8 cellular contexts compared by ENCODE assay signal in the genomic region with DNA sequence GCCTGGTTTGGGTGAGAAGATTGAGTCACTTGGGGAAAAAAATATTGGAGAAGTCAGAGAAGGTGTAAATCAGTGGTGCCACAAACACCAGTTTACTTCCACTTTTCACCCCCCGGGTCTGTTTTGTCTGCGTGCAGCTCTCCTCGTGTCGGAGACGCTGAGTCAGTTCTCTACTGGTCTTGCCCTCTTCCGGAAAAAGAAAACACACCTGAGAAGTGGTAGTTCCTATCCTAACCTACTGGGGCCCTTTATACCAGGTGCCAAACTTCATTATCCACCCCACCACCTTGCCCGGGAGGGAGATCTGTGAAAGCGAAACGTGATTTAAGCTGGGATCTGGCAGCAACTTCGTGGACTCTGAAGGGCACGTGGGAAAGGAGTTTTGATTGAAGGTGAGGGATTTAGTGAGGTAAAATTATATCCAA. TPM values are rescaled to one million over a fixed set of nuclear protein-coding genes. Genes with fewer than 3 reads are reported as not detected.
DNase-seq lines count a peak whose midpoint lies in the region; ATAC-seq, FAIRE-seq and TF ChIP-seq lines count a peak whose summit lies in the region.

No MANE protein-coding gene starts in this region.

- DNase-seq in GM12892 (ENCODE audit: insufficient read length) (peak; percentile 41), MV-4-11 (lab: John Stamatoyannopoulos, UW) (peak; percentile 69), WTC11 (ENCODE audit: low spot score) (no peak), choroid plexus epithelial cell (ENCODE audit: low read depth) (peak; percentile 15), memory B cell (ENCODE audit: low spot score in 2 of 2) (peak in 1 of 2 donors; percentile 72), COLO829 (ENCODE audit: low spot score) (no peak)
- peak; percentile 53 to 65 for DNase-seq in stimulated activated CD8-positive, alpha-beta memory T cell treated with anti-CD3 and anti-CD28 coated beads, Interleukin-2, amount 100 ng/mL, for 1 hour (ENCODE audit: low read depth in 2 of 2)

- peak overlapping the region; percentile 93 for H3K4me3 Mint-ChIP-seq in WTC11
- peak overlapping the region; percentile 100 for H3K4me3 Mint-ChIP-seq in memory B cell

- H3K4me1 Mint-ChIP-seq in WTC11 (peaks cover 45% of the 10 kb centered on the region), memory B cell (peaks cover 28% of the 10 kb centered on the region)

- H3K27ac Mint-ChIP-seq in WTC11 (peak overlapping the region; percentile 94), memory B cell (peak overlapping the region; percentile 98)

- peak overlapping the region; percentile 91 for H3K4me3 ChIP-seq in HEK293 (ENCODE audit: low read depth, low read length)
- peak overlapping the region; percentile 92 for H3K4me3 ChIP-seq in choroid plexus epithelial cell (ENCODE audit: low read depth, low read length)

- no peaks in the 10 kb centered on the region for H3K36me3 ChIP-seq in HEK293 (ENCODE audit: control insufficient read depth in 2 of 2, insufficient read depth in 1 of 2, low read length in 2 of 2)

- peak; percentile 21 for ATAC-seq in WTC11
- ATAC-seq in memory B cell (ENCODE audit: low read depth) = peak; percentile 50

- TF ChIP-seq CTCF in HEK293 (tag by site-specific recombination; IDR thresholded peaks at IDR 0.05) (no peak), WTC11 (IDR thresholded peaks at IDR 0.05) (no peak), choroid plexus epithelial cell (conservative IDR thresholded peaks at IDR 0.05; ENCODE audit: low read depth, low read length) (no peak)

- no peaks in the 10 kb centered on the region for H3K27me3 Mint-ChIP-seq in WTC11 (ENCODE audit: low read depth)
- H3K27me3 Mint-ChIP-seq in memory B cell = no peaks in the 10 kb centered on the region

- no peaks in the 10 kb centered on the region for H3K9me3 ChIP-seq in HEK293 (ENCODE audit: control insufficient read depth, insufficient read depth, low read depth, low read length)

- peaks cover 20% of the 10 kb centered on the region for H3K9me3 Mint-ChIP-seq in WTC11
- no peaks in the 10 kb centered on the region for H3K9me3 Mint-ChIP-seq in memory B cell

- CTCF ChIA-PET in HEK293 (lab: Yijun Ruan, JAX) (interaction anchor here (0.7 to 2.8 kb wide), 8 partner anchors 24 to 352 kb away, joined by 3 to 11 read pairs (median 4); no protein-coding TSS in a partner anchor), WTC11 (lab: Charles Lee) (interaction anchor here (0.6 to 2.9 kb wide), 8 partner anchors 15 to 1057 kb away, joined by 3 to 31 read pairs (median 8); a partner anchor contains a TSS)

- TF ChIP-seq POLR2A in GM12892 (IDR thresholded peaks at IDR 0.05; ENCODE audit: low read depth, low read length) = no peak

- FAIRE-seq in GM12892 (lab: Jason Lieb, UNC) = peak; percentile 44

- H3K27ac ChIP-seq in HEK293 (ENCODE audit: extremely low read depth, low read depth, low read length) = peak overlapping the region; percentile 74; the same call in 1 of the 2 replicates

- POLR2A ChIA-PET in HEK293 (lab: Yijun Ruan, JAX) (interaction anchor here (1.2 to 1.5 kb wide), 3 partner anchors 121 to 353 kb away, joined by 3 to 10 read pairs (median 4); no protein-coding TSS in a partner anchor), WTC11 (lab: Charles Lee) (interaction anchor here (0.9 to 1.4 kb wide), 2 partner anchors 127 to 273 kb away, joined by 3 to 4 read pairs; a partner anchor contains a TSS)

- H3K36me3 Mint-ChIP-seq in WTC11 (peaks cover 33% of the 10 kb centered on the region), memory B cell (peaks cover 2% of the 10 kb centered on the region)

- peaks cover 9% of the 10 kb centered on the region for H3K4me1 ChIP-seq in HEK293 (ENCODE audit: control insufficient read depth, insufficient read depth, low read length)

TF ChIP-seq in HEK293, 187 proteins besides CTCF, POLR2A, EP300 and RAD21 (continues in another document):
- TF ChIP-seq GLIS1 (tag by site-specific recombination; IDR thresholded peaks at IDR 0.05) (no peak), ZNF501 (tag by site-specific recombination; IDR thresholded peaks at IDR 0.05) (no peak), ZBTB17 (tag by site-specific recombination; IDR thresholded peaks at IDR 0.05) (peak; percentile 7)
- TF ChIP-seq, protein P1, sequence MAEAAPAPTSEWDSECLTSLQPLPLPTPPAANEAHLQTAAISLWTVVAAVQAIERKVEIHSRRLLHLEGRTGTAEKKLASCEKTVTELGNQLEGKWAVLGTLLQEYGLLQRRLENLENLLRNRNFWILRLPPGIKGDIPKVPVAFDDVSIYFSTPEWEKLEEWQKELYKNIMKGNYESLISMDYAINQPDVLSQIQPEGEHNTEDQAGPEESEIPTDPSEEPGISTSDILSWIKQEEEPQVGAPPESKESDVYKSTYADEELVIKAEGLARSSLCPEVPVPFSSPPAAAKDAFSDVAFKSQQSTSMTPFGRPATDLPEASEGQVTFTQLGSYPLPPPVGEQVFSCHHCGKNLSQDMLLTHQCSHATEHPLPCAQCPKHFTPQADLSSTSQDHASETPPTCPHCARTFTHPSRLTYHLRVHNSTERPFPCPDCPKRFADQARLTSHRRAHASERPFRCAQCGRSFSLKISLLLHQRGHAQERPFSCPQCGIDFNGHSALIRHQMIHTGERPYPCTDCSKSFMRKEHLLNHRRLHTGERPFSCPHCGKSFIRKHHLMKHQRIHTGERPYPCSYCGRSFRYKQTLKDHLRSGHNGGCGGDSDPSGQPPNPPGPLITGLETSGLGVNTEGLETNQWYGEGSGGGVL (tag by site-specific recombination; IDR thresholded peaks at IDR 0.05) = no peak

TF ChIP-seq in WTC11, 78 proteins besides CTCF, POLR2A, EP300 and RAD21 (continues in another document):
- TF ChIP-seq, protein P2, sequence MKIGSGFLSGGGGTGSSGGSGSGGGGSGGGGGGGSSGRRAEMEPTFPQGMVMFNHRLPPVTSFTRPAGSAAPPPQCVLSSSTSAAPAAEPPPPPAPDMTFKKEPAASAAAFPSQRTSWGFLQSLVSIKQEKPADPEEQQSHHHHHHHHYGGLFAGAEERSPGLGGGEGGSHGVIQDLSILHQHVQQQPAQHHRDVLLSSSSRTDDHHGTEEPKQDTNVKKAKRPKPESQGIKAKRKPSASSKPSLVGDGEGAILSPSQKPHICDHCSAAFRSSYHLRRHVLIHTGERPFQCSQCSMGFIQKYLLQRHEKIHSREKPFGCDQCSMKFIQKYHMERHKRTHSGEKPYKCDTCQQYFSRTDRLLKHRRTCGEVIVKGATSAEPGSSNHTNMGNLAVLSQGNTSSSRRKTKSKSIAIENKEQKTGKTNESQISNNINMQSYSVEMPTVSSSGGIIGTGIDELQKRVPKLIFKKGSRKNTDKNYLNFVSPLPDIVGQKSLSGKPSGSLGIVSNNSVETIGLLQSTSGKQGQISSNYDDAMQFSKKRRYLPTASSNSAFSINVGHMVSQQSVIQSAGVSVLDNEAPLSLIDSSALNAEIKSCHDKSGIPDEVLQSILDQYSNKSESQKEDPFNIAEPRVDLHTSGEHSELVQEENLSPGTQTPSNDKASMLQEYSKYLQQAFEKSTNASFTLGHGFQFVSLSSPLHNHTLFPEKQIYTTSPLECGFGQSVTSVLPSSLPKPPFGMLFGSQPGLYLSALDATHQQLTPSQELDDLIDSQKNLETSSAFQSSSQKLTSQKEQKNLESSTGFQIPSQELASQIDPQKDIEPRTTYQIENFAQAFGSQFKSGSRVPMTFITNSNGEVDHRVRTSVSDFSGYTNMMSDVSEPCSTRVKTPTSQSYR (CRISPR knock-in tag; IDR thresholded peaks at IDR 0.05) = no peak
- TF ChIP-seq, protein P3, sequence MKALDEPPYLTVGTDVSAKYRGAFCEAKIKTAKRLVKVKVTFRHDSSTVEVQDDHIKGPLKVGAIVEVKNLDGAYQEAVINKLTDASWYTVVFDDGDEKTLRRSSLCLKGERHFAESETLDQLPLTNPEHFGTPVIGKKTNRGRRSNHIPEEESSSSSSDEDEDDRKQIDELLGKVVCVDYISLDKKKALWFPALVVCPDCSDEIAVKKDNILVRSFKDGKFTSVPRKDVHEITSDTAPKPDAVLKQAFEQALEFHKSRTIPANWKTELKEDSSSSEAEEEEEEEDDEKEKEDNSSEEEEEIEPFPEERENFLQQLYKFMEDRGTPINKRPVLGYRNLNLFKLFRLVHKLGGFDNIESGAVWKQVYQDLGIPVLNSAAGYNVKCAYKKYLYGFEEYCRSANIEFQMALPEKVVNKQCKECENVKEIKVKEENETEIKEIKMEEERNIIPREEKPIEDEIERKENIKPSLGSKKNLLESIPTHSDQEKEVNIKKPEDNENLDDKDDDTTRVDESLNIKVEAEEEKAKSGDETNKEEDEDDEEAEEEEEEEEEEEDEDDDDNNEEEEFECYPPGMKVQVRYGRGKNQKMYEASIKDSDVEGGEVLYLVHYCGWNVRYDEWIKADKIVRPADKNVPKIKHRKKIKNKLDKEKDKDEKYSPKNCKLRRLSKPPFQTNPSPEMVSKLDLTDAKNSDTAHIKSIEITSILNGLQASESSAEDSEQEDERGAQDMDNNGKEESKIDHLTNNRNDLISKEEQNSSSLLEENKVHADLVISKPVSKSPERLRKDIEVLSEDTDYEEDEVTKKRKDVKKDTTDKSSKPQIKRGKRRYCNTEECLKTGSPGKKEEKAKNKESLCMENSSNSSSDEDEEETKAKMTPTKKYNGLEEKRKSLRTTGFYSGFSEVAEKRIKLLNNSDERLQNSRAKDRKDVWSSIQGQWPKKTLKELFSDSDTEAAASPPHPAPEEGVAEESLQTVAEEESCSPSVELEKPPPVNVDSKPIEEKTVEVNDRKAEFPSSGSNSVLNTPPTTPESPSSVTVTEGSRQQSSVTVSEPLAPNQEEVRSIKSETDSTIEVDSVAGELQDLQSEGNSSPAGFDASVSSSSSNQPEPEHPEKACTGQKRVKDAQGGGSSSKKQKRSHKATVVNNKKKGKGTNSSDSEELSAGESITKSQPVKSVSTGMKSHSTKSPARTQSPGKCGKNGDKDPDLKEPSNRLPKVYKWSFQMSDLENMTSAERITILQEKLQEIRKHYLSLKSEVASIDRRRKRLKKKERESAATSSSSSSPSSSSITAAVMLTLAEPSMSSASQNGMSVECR (CRISPR knock-in tag; IDR thresholded peaks at IDR 0.05; ENCODE audit: borderline replicate concordance) = no peak
- TF ChIP-seq ETV6 (CRISPR knock-in tag; IDR thresholded peaks at IDR 0.05) (no peak), KAT7 (CRISPR knock-in tag; IDR thresholded peaks at IDR 0.05; ENCODE audit: borderline replicate concordance) (no peak), GABPB1 (CRISPR knock-in tag; IDR thresholded peaks at IDR 0.05) (no peak), SMAD3 (CRISPR knock-in tag; IDR thresholded peaks at IDR 0.05; ENCODE audit: borderline replicate concordance) (no peak)
- TF ChIP-seq, protein P4, sequence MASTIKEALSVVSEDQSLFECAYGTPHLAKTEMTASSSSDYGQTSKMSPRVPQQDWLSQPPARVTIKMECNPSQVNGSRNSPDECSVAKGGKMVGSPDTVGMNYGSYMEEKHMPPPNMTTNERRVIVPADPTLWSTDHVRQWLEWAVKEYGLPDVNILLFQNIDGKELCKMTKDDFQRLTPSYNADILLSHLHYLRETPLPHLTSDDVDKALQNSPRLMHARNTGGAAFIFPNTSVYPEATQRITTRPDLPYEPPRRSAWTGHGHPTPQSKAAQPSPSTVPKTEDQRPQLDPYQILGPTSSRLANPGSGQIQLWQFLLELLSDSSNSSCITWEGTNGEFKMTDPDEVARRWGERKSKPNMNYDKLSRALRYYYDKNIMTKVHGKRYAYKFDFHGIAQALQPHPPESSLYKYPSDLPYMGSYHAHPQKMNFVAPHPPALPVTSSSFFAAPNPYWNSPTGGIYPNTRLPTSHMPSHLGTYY (CRISPR knock-in tag; IDR thresholded peaks at IDR 0.05) = no peak

RNA-seq across cellular contexts. Expression of a gene that starts 0.9 kb away (rescaled TPM):
- 53.5 TPM for polyA plus RNA-seq in GM12892 (2012; ENCODE audit: missing spikeins)
- total RNA-seq in WTC11 (2021) = 141 to 159 TPM (median 141 TPM) in 3 replicates

Comparison
In these comparisons a context has a peak if more than half of its experiments do, and no peak if none do; other contexts are left out.
1. DNase-seq: peak in GM12892 (single experiment), MV-4-11 (single experiment), choroid plexus epithelial cell (single experiment) and stimulated activated CD8-positive, alpha-beta memory T cell treated with anti-CD3 and anti-CD28 coated beads, Interleukin-2, amount 100 ng/mL, for 1 hour (2 of 2); none in WTC11 (single experiment) and COLO829 (single experiment).